ENCODE assay signal across 35 cellular contexts in the genomic region with DNA sequence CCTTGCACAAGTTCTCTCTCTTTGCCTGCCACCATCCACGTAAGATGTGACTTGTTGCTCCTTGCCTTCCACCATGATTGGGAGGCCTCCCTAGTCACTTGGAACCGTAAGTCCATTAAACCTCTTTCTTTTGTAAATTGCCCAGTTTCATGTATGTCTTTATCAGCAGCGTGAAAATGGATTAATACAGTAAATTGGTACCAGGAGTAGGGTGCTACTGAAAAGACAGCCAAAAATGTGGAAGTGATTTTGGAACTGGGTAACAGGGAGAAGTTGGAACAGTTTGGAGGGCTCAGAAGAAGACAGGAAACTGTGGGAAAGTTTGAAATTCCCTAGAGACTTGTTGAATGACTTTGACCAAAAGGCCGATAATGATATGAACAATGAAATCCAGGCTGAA. TPM values are rescaled to one million over a fixed set of nuclear protein-coding genes. Genes with fewer than 3 reads are reported as not detected.
"Had no signal": no experiment of that assay in that cellular context is flagged by ENCODE, and none has a peak within 500 bp of the region (broad histone marks: within the 10 kb centered on the region; RNA-seq: fewer than 3 reads in every experiment).

No MANE protein-coding gene starts in this region.

- ATAC-seq: activated CD8-positive, alpha-beta T cell treated with anti-CD3 and anti-CD28 coated beads for 36 hours; activated naive CD4-positive, alpha-beta T cell treated with anti-CD3 and anti-CD28 coated beads, Interleukin-2, amount 50 U/mL, for 72 hours had no signal

- H3K4me1 Mint-ChIP-seq: activated B cell treated with CpG ODN at 0.5 μM for 24 hours; activated CD4-positive, alpha-beta T cell treated with anti-CD3 and anti-CD28 coated beads, Interleukin-2, amount 10 ng/mL, durations not matched to agents 24 days and 14 days; activated naive CD8-positive, alpha-beta T cell treated with anti-CD3 and anti-CD28 coated beads for 36 hours; brain; central memory CD8-positive, alpha-beta T cell had no signal

- H3K36me3 Mint-ChIP-seq: brain had no signal

- H3K36me3 ChIP-seq: ascending aorta, cardiac muscle cell had no signal

- H3K27me3 ChIP-seq: ascending aorta, cardiac muscle cell had no signal

- H3K27ac ChIP-seq: ascending aorta, cardiac muscle cell, VCaP had no signal

- H3K27ac Mint-ChIP-seq: activated B cell treated with CpG ODN at 0.5 μM for 24 hours; activated CD4-positive, alpha-beta memory T cell treated with anti-CD3 and anti-CD28 coated beads for 36 hours; activated CD4-positive, alpha-beta T cell treated with anti-CD3 and anti-CD28 coated beads, Interleukin-2, amount 10 ng/mL, durations not matched to agents 24 days and 14 days; activated CD8-positive, alpha-beta T cell treated with anti-CD3 and anti-CD28 coated beads for 36 hours; activated naive CD4-positive, alpha-beta T cell treated with anti-CD3 and anti-CD28 coated beads for 36 hours; activated naive CD4-positive, alpha-beta T cell treated with anti-CD3 and anti-CD28 coated beads, Interleukin-2, amount 50 U/mL, for 72 hours; activated naive CD8-positive, alpha-beta T cell treated with anti-CD3 and anti-CD28 coated beads for 36 hours; activated T-cell treated with anti-CD3 and anti-CD28 coated beads, Interleukin-2, amount 50 U/mL, for 24 hours; activated T-helper 2 cell treated with anti-CD3 and anti-CD28 coated beads, Interferon-gamma antibody, Interleukin-2, Interleukin-4, amounts not matched to agents 10 μg/mL and 5 μg/mL and 100 μg/mL, durations not matched to agents 14 hours and 24 hours and 36 hours; brain; T-helper 1 cell treated with Interleukin-12 subunit alpha and Interleukin-12 subunit beta and Interleukin-4 antibody, amounts not matched to agents 30 μg/mL and 1 μg/mL, for 36 hours; T-helper 2 cell treated with Interferon-gamma antibody and Interleukin-4, amounts not matched to agents 5 μg/mL and 100 μg/mL, for 36 hours had no signal

- FAIRE-seq: bronchial epithelial cell, TTC549 had no signal

- DNase-seq: activated B cell treated with CpG ODN at 0.5 μM for 24 hours; activated CD4-positive, alpha-beta memory T cell treated with anti-CD3 and anti-CD28 coated beads for 36 hours; activated CD4-positive, alpha-beta T cell treated with anti-CD3 and anti-CD28 coated beads for 4 hours; activated CD4-positive, alpha-beta T cell treated with anti-CD3 and anti-CD28 coated beads, Interleukin-2, amount 10 ng/mL, durations not matched to agents 24 days and 14 days; activated CD4-positive, alpha-beta T cell treated with anti-CD3 and anti-CD28 coated beads, Interleukin-2, amount 50 U/mL, for 1 hour; activated CD4-positive, alpha-beta T cell treated with anti-CD3 and anti-CD28 coated beads, Interleukin-2, amount 50 U/mL, for 4 hours; activated CD4-positive, CD25-positive, alpha-beta regulatory T cell treated with anti-CD3 and anti-CD28 coated beads, Interleukin-2, amount 50 U/mL, for 72 hours; activated CD8-positive, alpha-beta memory T cell treated with anti-CD3 and anti-CD28 coated beads, Interleukin-2, amount 50 U/mL, for 4 hours; activated CD8-positive, alpha-beta T cell treated with anti-CD3 and anti-CD28 coated beads for 36 hours; activated effector memory CD4-positive, alpha-beta T cell treated with Interleukin-2 at 50 U/mL for 16 hours; activated gamma-delta T cell treated with Interleukin-2 at 50 U/mL for 16 hours; activated naive CD4-positive, alpha-beta T cell; activated naive CD4-positive, alpha-beta T cell treated with anti-CD3 and anti-CD28 coated beads for 36 hours; activated naive CD4-positive, alpha-beta T cell treated with anti-CD3 and anti-CD28 coated beads, Interleukin-2, amount 50 U/mL, for 16 hours; activated naive CD8-positive, alpha-beta T cell treated with anti-CD3 and anti-CD28 coated beads for 36 hours; activated T-cell treated with anti-CD3 and anti-CD28 coated beads, Interleukin-2, amount 50 U/mL, for 24 hours; activated T-cell treated with anti-CD3 and anti-CD28 coated beads, Interleukin-2, amount 50 U/mL, for 48 hours; amygdala; anterior cingulate cortex; caudate nucleus; cerebellar nuclear complex; T-helper 1 cell; T-helper 2 cell; T-helper 9 cell had no signal

- H3K4me3 ChIP-seq: ascending aorta, cardiac muscle cell had no signal

- H3K4me1 ChIP-seq: ascending aorta had no signal

- H3K27me3 Mint-ChIP-seq: activated CD8-positive, alpha-beta T cell treated with anti-CD3 and anti-CD28 coated beads for 36 hours; activated naive CD8-positive, alpha-beta T cell treated with anti-CD3 and anti-CD28 coated beads for 36 hours; brain; central memory CD8-positive, alpha-beta T cell had no signal

- H3K4me3 Mint-ChIP-seq: activated B cell treated with CpG ODN at 0.5 μM for 24 hours; activated CD4-positive, alpha-beta memory T cell treated with anti-CD3 and anti-CD28 coated beads for 36 hours; activated CD4-positive, alpha-beta T cell treated with anti-CD3 and anti-CD28 coated beads, Interleukin-2, amount 10 ng/mL, durations not matched to agents 24 days and 14 days; activated CD8-positive, alpha-beta T cell treated with anti-CD3 and anti-CD28 coated beads for 36 hours; activated naive CD4-positive, alpha-beta T cell treated with anti-CD3 and anti-CD28 coated beads for 36 hours; activated naive CD8-positive, alpha-beta T cell treated with anti-CD3 and anti-CD28 coated beads for 36 hours; activated T-cell treated with anti-CD3 and anti-CD28 coated beads, Interleukin-2, amount 50 U/mL, for 24 hours; brain; central memory CD8-positive, alpha-beta T cell; T-helper 1 cell treated with Interleukin-12 subunit alpha and Interleukin-12 subunit beta and Interleukin-4 antibody, amounts not matched to agents 30 μg/mL and 1 μg/mL, for 36 hours; T-helper 2 cell treated with Interferon-gamma antibody and Interleukin-4, amounts not matched to agents 5 μg/mL and 100 μg/mL, for 36 hours had no signal

RNA-seq across cellular contexts. Expression of a gene that starts 27.9 kb away (rescaled TPM):
- total RNA-seq: activated B cell treated with CpG ODN at 0.5 μM for 24 hours; activated CD4-positive, alpha-beta memory T cell treated with anti-CD3 and anti-CD28 coated beads for 36 hours; activated CD4-positive, alpha-beta T cell treated with anti-CD3 and anti-CD28 coated beads, Interleukin-2, amount 10 ng/mL, durations not matched to agents 24 days and 14 days; activated naive CD4-positive, alpha-beta T cell treated with anti-CD3 and anti-CD28 coated beads for 36 hours; activated T-helper 2 cell treated with anti-CD3 and anti-CD28 coated beads, Interferon-gamma antibody, Interleukin-2, Interleukin-4, amounts not matched to agents 10 μg/mL and 5 μg/mL and 100 μg/mL, durations not matched to agents 14 hours and 24 hours and 36 hours had no signal
